ENCODE assay signal across 21 cellular contexts in the genomic region with DNA sequence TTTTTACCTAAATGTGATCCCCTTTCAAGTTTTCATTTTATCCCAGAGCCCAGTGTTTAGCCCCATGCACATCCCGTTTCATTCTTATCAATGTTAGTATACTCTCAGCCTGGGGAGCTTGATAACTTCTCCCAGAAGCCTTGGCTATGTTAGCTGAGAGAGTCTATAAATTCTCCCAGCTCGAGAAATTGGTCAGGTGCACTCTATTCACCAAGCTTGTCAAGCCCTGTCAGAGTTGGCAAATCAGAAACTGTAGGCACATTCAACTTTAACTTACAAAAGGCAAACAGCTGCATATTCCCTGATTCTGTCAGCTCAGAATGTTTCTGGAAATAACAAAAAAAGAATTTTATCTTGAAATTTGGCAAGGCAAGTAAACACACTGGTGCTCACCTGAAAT.
DNase-seq lines count a peak whose midpoint lies in the region; TF ChIP-seq lines count a peak whose summit lies in the region.
"Had no signal": no experiment of that assay in that cellular context is flagged by ENCODE, and none has a peak within 500 bp of the region (broad histone marks: within the 10 kb centered on the region; RNA-seq: fewer than 3 reads in every experiment).

No MANE protein-coding gene starts in this region.

- TF ChIP-seq CTCF in glutamatergic neuron (IDR thresholded peaks at IDR 0.05; ENCODE audit: partially characterized antibody, unreplicated experiment) (no peak), progenitor cell of endocrine pancreas (IDR thresholded peaks at IDR 0.05; ENCODE audit: unreplicated experiment) (no peak)

- DNase-seq in NCI-H146 (lab: John Stamatoyannopoulos, UW): peak; percentile 9
- DNase-seq in NCI-H146 treated with DMSO at 0.1 percent for 48 hours (lab: John Stamatoyannopoulos, UW; ENCODE audit: unreplicated experiment): no peak
- DNase-seq in glutamatergic neuron: no peak
- DNase-seq in progenitor cell of endocrine pancreas (ENCODE audit: low spot score, unreplicated experiment): no peak
- DNase-seq in H7: no peak
- DNase-seq in T-helper 2 cell: no peak
- DNase-seq: AML-193; Caco-2; Calu3; CD4-positive, alpha-beta T cell; CD8-positive, alpha-beta T cell; DMS153; DMS53; DMS79; DND-41; EL; GDM1 had no signal

- H3K4me3 Mint-ChIP-seq in glutamatergic neuron (ENCODE audit: unreplicated experiment) (peak overlapping the region; percentile 0), progenitor cell of endocrine pancreas (ENCODE audit: low read depth) (no peak overlapping the region)
- H3K4me3 Mint-ChIP-seq: B cell; CD4-positive, alpha-beta T cell; CD8-positive, alpha-beta T cell had no signal

- H3K36me3 Mint-ChIP-seq in glutamatergic neuron (ENCODE audit: unreplicated experiment) (no peaks in the 10 kb centered on the region), progenitor cell of endocrine pancreas (ENCODE audit: insufficient read depth) (peaks cover 3% of the 10 kb centered on the region)
- H3K36me3 Mint-ChIP-seq: CD8-positive, alpha-beta T cell had no signal

- H3K27ac Mint-ChIP-seq in glutamatergic neuron (ENCODE audit: unreplicated experiment): no peak overlapping the region
- peak overlapping the region; percentile 59 for H3K27ac Mint-ChIP-seq in progenitor cell of endocrine pancreas
- H3K27ac Mint-ChIP-seq: B cell; CD4-positive, alpha-beta T cell; CD8-positive, alpha-beta T cell had no signal

- H3K4me1 Mint-ChIP-seq in glutamatergic neuron (ENCODE audit: low read depth, unreplicated experiment) (peaks cover 18% of the 10 kb centered on the region), progenitor cell of endocrine pancreas (ENCODE audit: low read depth) (peaks cover 22% of the 10 kb centered on the region)
- H3K4me1 Mint-ChIP-seq: B cell had no signal

- peaks cover 9% of the 10 kb centered on the region for H3K9me3 Mint-ChIP-seq in glutamatergic neuron (ENCODE audit: unreplicated experiment)
- peaks cover 10% of the 10 kb centered on the region for H3K9me3 Mint-ChIP-seq in progenitor cell of endocrine pancreas (ENCODE audit: low read depth)
- H3K9me3 Mint-ChIP-seq: CD4-positive, alpha-beta T cell; CD8-positive, alpha-beta T cell had no signal

- no peaks in the 10 kb centered on the region for H3K36me3 ChIP-seq in H7 (replicated peaks; ENCODE audit: control insufficient read depth, insufficient read depth, low read length)
- H3K36me3 ChIP-seq: BLaER1 treated with 17β-estradiol and CSF1 and Interleukin-3, amounts not matched to agents 10 nM and 100 nM had no signal

- no peak overlapping the region for H3K4me3 ChIP-seq in H7 (ENCODE audit: insufficient read depth, low read depth, low read length)
- H3K4me3 ChIP-seq: A549; BLaER1 treated with 17β-estradiol and CSF1 and Interleukin-3, amounts not matched to agents 10 nM and 100 nM; GM12878 had no signal

- peaks cover 1% of the 10 kb centered on the region; the same call in 1 of the 2 replicates for H3K27me3 ChIP-seq in H7 (ENCODE audit: control insufficient read depth, insufficient read depth, low read length)
- H3K27me3 ChIP-seq: BLaER1 treated with 17β-estradiol and CSF1 and Interleukin-3, amounts not matched to agents 10 nM and 100 nM had no signal

- H3K27me3 Mint-ChIP-seq in glutamatergic neuron (ENCODE audit: unreplicated experiment): peaks cover 10% of the 10 kb centered on the region
- no peaks in the 10 kb centered on the region for H3K27me3 Mint-ChIP-seq in progenitor cell of endocrine pancreas
- H3K27me3 Mint-ChIP-seq: B cell; CD4-positive, alpha-beta T cell had no signal
